ENCODE assay signal across 9 cellular contexts in genomic region chr1:78044796-78045599, GRCh38. TPM values are rescaled to one million over a fixed set of nuclear protein-coding genes. Genes with fewer than 3 reads are reported as not detected.
DNase-seq lines count a peak whose midpoint lies in the region; ATAC-seq and TF ChIP-seq lines count a peak whose summit lies in the region.
"Had no signal": no experiment of that assay in that cellular context is flagged by ENCODE, and none has a peak within 500 bp of the region (broad histone marks: within the 10 kb centered on the region; RNA-seq: fewer than 3 reads in every experiment).

No MANE protein-coding gene starts in this region.

- H3K27me3 ChIP-seq in lung (ENCODE audit: control insufficient read depth, insufficient read depth), result no peaks in the 10 kb centered on the region
- H3K27me3 ChIP-seq in suprapubic skin, result peaks cover 5% of the 10 kb centered on the region

- H3K4me1 ChIP-seq in lung (ENCODE audit: control insufficient read depth in 2 of 2, insufficient read depth in 2 of 2, low read length in 2 of 2) (peaks cover 0 to 6% of the 10 kb centered on the region in 2 donors), suprapubic skin (peaks cover 14% of the 10 kb centered on the region)

- no peaks in the 10 kb centered on the region for H3K36me3 Mint-ChIP-seq in activated CD4-positive, alpha-beta T cell treated with anti-CD3 and anti-CD28 coated beads for 36 hours (ENCODE audit: low read depth)
- H3K36me3 Mint-ChIP-seq in central memory CD8-positive, alpha-beta T cell (ENCODE audit: insufficient read depth), result no peaks in the 10 kb centered on the region

- TF ChIP-seq POLR2A in suprapubic skin (IDR thresholded peaks at IDR 0.05), result no peak

- peaks cover 1% of the 10 kb centered on the region for H3K9me3 Mint-ChIP-seq in activated CD4-positive, alpha-beta T cell treated with anti-CD3 and anti-CD28 coated beads for 36 hours (ENCODE audit: low read depth)
- H3K9me3 Mint-ChIP-seq in central memory CD8-positive, alpha-beta T cell, result no peaks in the 10 kb centered on the region

- 50 to 52% methylated on average over 14 of the region's 14 CpGs for WGBS in lung, 2 donors
- 62% methylated on average over 14 of the region's 14 CpGs for WGBS in suprapubic skin

- H3K36me3 ChIP-seq in lung (ENCODE audit: control insufficient read depth in 2 of 2, insufficient read depth in 2 of 2, low read length in 2 of 2) (no peaks in the 10 kb centered on the region), suprapubic skin (no peaks in the 10 kb centered on the region)

- CTCF ChIA-PET in activated CD4-positive, alpha-beta T cell treated with anti-CD3 and anti-CD28 coated beads for 36 hours (lab: Charles Lee), result interaction anchor here (0.7 to 1.5 kb wide), 2 partner anchors 70 to 688 kb away, joined by 3 to 4 read pairs; no protein-coding TSS in a partner anchor
- CTCF ChIA-PET in RWPE1 (lab: Yijun Ruan, JAX), result interaction anchor here (0.6 kb wide), 1 partner anchor 34 kb away, joined by 3 read pairs; no protein-coding TSS in a partner anchor

- H3K4me3 ChIP-seq in lung (peak overlapping the region; percentile 13), suprapubic skin (peak overlapping the region; percentile 72)

- TF ChIP-seq CTCF in lung (IDR thresholded peaks at IDR 0.05; ENCODE audit: control extremely low read depth, extremely low read depth), result no peak
- no peak for TF ChIP-seq CTCF in suprapubic skin (IDR thresholded peaks at IDR 0.05)
- TF ChIP-seq CTCF in RWPE1 (conservative IDR thresholded peaks at IDR 0.05; ENCODE audit: low read depth), result no peak

- DNase-seq in activated CD4-positive, alpha-beta T cell treated with anti-CD3 and anti-CD28 coated beads for 36 hours, result no peak
- DNase-seq in activated CD4-positive, alpha-beta T cell treated with anti-CD3 and anti-CD28 coated beads for 1 hour, result no peak
- DNase-seq in central memory CD8-positive, alpha-beta T cell (ENCODE audit: low spot score in 2 of 2), result no peak
- DNase-seq in lung (ENCODE audit: low spot score) (no peak), suprapubic skin (ENCODE audit: low spot score in 2 of 2) (no peak), RWPE1 (ENCODE audit: low spot score) (no peak), NCI-H1105 (lab: John Stamatoyannopoulos, UW) (no peak), SW 1271 (lab: John Stamatoyannopoulos, UW) (no peak)
- DNase-seq: ACHN had no signal

- intact Hi-C loops in activated CD4-positive, alpha-beta T cell treated with anti-CD3 and anti-CD28 coated beads for 36 hours (cut with DNase I, micrococcal nuclease), result loop anchor here (5.0 kb wide), 3 partner anchors 67 to 288 kb away; partner anchors contain the start of genes FUBP1 (in 1 of the 2) and USP33 (in 1 of the 2)

- POLR2A ChIA-PET in activated CD4-positive, alpha-beta T cell treated with anti-CD3 and anti-CD28 coated beads for 36 hours (lab: Charles Lee), result interaction anchor here (2.0 to 3.4 kb wide), 2 partner anchors 40 to 66 kb away, joined by 4 to 20 read pairs; partner anchors contain the start of genes DNAJB4 and FUBP1
- POLR2A ChIA-PET in RWPE1 (lab: Yijun Ruan, JAX; ENCODE audit: low non-redundant PET), result no interaction called here

- H3K27ac ChIP-seq in lung (ENCODE audit: low read depth in 1 of 2, low read length in 1 of 2) (peak overlapping the region in 1 of 2 donors; percentile 75), suprapubic skin (no peak overlapping the region), RWPE1 (no peak overlapping the region)

- no peak for ATAC-seq in activated CD4-positive, alpha-beta T cell treated with anti-CD3 and anti-CD28 coated beads for 36 hours
- no peak for ATAC-seq in central memory CD8-positive, alpha-beta T cell (replicated peaks; ENCODE audit: extremely low read depth, poor library complexity, severe bottlenecking)
- no peak for ATAC-seq in lung (ENCODE audit: insufficient read depth, low FRiP score)

- no peak overlapping the region for H3K27ac Mint-ChIP-seq in activated CD4-positive, alpha-beta T cell treated with anti-CD3 and anti-CD28 coated beads for 36 hours
- H3K27ac Mint-ChIP-seq in central memory CD8-positive, alpha-beta T cell (ENCODE audit: low read depth), result no peak overlapping the region

- peak overlapping the region; percentile 60 for H3K4me3 Mint-ChIP-seq in activated CD4-positive, alpha-beta T cell treated with anti-CD3 and anti-CD28 coated beads for 36 hours
- H3K4me3 Mint-ChIP-seq in central memory CD8-positive, alpha-beta T cell, result peak overlapping the region; percentile 62

- peaks cover 39% of the 10 kb centered on the region for H3K4me1 Mint-ChIP-seq in activated CD4-positive, alpha-beta T cell treated with anti-CD3 and anti-CD28 coated beads for 36 hours
- H3K4me1 Mint-ChIP-seq in central memory CD8-positive, alpha-beta T cell, result peaks cover 24% of the 10 kb centered on the region

- H3K9me3 ChIP-seq in lung (ENCODE audit: control insufficient read depth in 2 of 2, insufficient read depth in 1 of 2, low read length in 1 of 2) (peaks cover 0 to 2% of the 10 kb centered on the region in 2 donors), suprapubic skin (no peaks in the 10 kb centered on the region)

- peaks cover 33% of the 10 kb centered on the region for H3K27me3 Mint-ChIP-seq in activated CD4-positive, alpha-beta T cell treated with anti-CD3 and anti-CD28 coated beads for 36 hours
- peaks cover 61% of the 10 kb centered on the region for H3K27me3 Mint-ChIP-seq in central memory CD8-positive, alpha-beta T cell

- no peak for TF ChIP-seq EP300 in suprapubic skin (IDR thresholded peaks at IDR 0.05)

RNA-seq across cellular contexts. Expression of gene GIPC2, which starts 0.8 kb away (rescaled TPM):
- under 1 TPM; 0.05 to 0.09 TPM for total RNA-seq in activated CD4-positive, alpha-beta T cell treated with anti-CD3 and anti-CD28 coated beads for 36 hours
- total RNA-seq in lung (1 to 10 TPM; 2.4 to 2.5 TPM), suprapubic skin (1 to 10 TPM; 4.2 to 5.9 (median 4.5) TPM)
- polyA plus RNA-seq in lung, result 1 to 10 TPM in 1 of 2 donors, under 1 TPM in 1; 0.94 to 1.1 TPM

RNA-seq across cellular contexts. Expression of gene DNAJB4, which starts 40.3 kb away (rescaled TPM):
- total RNA-seq in activated CD4-positive, alpha-beta T cell treated with anti-CD3 and anti-CD28 coated beads for 36 hours, result 1 to 10 TPM; 8.8 to 9.8 TPM
- total RNA-seq in lung, result 10 to 100 TPM; 30.5 to 88.7 TPM
- 10 to 100 TPM in 1 of 2 donors, 1 to 10 TPM in 1; 8.3 to 11.7 TPM for polyA plus RNA-seq in lung
- total RNA-seq in suprapubic skin, result 10 to 100 TPM; 16.8 to 30.2 (median 24.9) TPM
